ENCODE assay signal across 2 cellular contexts in genomic region chr5:107671742-107672211, GRCh38.
TF ChIP-seq lines count a peak whose summit lies in the region.

No MANE protein-coding gene starts in this region.

TF ChIP-seq in IMR-90, 13 proteins besides CTCF, POLR2A, EP300 and RAD21:
- TF ChIP-seq BHLHE40 (IDR thresholded peaks at IDR 0.05; ENCODE audit: low read depth, low read length) (peak; percentile 85), MAFK (IDR thresholded peaks at IDR 0.05; ENCODE audit: low read depth, low read length) (no peak), MAZ (IDR thresholded peaks at IDR 0.05; ENCODE audit: borderline replicate concordance, low read depth, low read length) (no peak), CHD1 (IDR thresholded peaks at IDR 0.05; ENCODE audit: low read depth, low read length) (no peak), FOS (IDR thresholded peaks at IDR 0.05; ENCODE audit: low read depth, low read length) (no peak), NFE2L2 (IDR thresholded peaks at IDR 0.05; ENCODE audit: low read depth, low read length) (no peak)

TF ChIP-seq in H1, 55 proteins besides CTCF, POLR2A, EP300 and RAD21:
- TF ChIP-seq PHF8 (conservative IDR thresholded peaks at IDR 0.05; ENCODE audit: low read depth, low read length) (no peak), EZH2 (IDR thresholded peaks at IDR 0.05; ENCODE audit: low read depth, low read length, severe bottlenecking) (no peak), CEBPB (IDR thresholded peaks at IDR 0.05; ENCODE audit: low read depth, low read length) (no peak), KDM4A (IDR thresholded peaks at IDR 0.05; ENCODE audit: low read depth, low read length, severe bottlenecking) (peak; percentile 23), MAX (IDR thresholded peaks at IDR 0.05) (peak; percentile 34; the same call in 1 of the 2 replicates), SP4 (IDR thresholded peaks at IDR 0.05; ENCODE audit: low read length) (0 out of 2 replicates have a peak, but pooled peaks have one; percentile 40), E2F6 (IDR thresholded peaks at IDR 0.05) (peak; percentile 86), TEAD4 (IDR thresholded peaks at IDR 0.05; ENCODE audit: low read depth, low read length) (no peak), CBX8 (IDR thresholded peaks at IDR 0.05; ENCODE audit: borderline replicate concordance, low read depth, low read length) (no peak), SIRT6 (IDR thresholded peaks at IDR 0.05; ENCODE audit: low read length) (no peak), SP1 (IDR thresholded peaks at IDR 0.05; ENCODE audit: low read depth, low read length) (no peak), JUND (IDR thresholded peaks at IDR 0.05; ENCODE audit: low read length) (no peak), ATF2 (IDR thresholded peaks at IDR 0.05; ENCODE audit: low read length) (no peak), MAFK (IDR thresholded peaks at IDR 0.05; ENCODE audit: low read depth, low read length) (no peak), HDAC2 (IDR thresholded peaks at IDR 0.05; ENCODE audit: borderline replicate concordance in 1 of 2, low read depth in 2 of 2, low read length in 2 of 2) (no peak), SIN3A (conservative IDR thresholded peaks at IDR 0.05 in 1 of 2, IDR thresholded peaks at IDR 0.05 in 1 of 2; ENCODE audit: low read depth in 1 of 2, low read length in 2 of 2) (no peak; a peak in 1 of 4 replicates), EGR1 (IDR thresholded peaks at IDR 0.05; ENCODE audit: borderline replicate concordance, low read depth, low read length) (no peak), BRCA1 (IDR thresholded peaks at IDR 0.05; ENCODE audit: low read depth, low read length) (no peak)
